In genomic region chr22:46079861-46080821, GRCh38 we compare ENCODE assay signal across 8 cellular contexts.
DNase-seq lines count a peak whose midpoint lies in the region; ATAC-seq, FAIRE-seq and TF ChIP-seq lines count a peak whose summit lies in the region.

No MANE protein-coding gene starts in this region.

- ATAC-seq in RWPE2 (ENCODE audit: low read depth), result peak; percentile 47
- ATAC-seq in gastrocnemius medialis, result peak; percentile 49 to 51
- ATAC-seq in GM18867 (IDR thresholded peaks at IDR 0.05; ENCODE audit: unreplicated experiment), result no peak
- ATAC-seq in GM21786 (IDR thresholded peaks at IDR 0.05; ENCODE audit: unreplicated experiment), result no peak
- ATAC-seq in GM18870 (IDR thresholded peaks at IDR 0.05; ENCODE audit: unreplicated experiment), result no peak

- H3K9me3 ChIP-seq in RWPE2 (ENCODE audit: severe bottlenecking) (no peaks in the 10 kb centered on the region), gastrocnemius medialis (no peaks in the 10 kb centered on the region)

- in situ Hi-C loops in gastrocnemius medialis (cut with MboI; ENCODE audit: low sequenced_read_pairs in 4 of 4), result no loop called here

- H3K27ac ChIP-seq in RWPE2 (ENCODE audit: poor library complexity, severe bottlenecking), result peak overlapping the region; percentile 99
- peak overlapping the region; percentile 94 to 98 (median 97) for H3K27ac ChIP-seq in gastrocnemius medialis

- peaks cover 88% of the 10 kb centered on the region for H3K36me3 ChIP-seq in RWPE2 (ENCODE audit: low read depth)
- H3K36me3 ChIP-seq in gastrocnemius medialis, result no peaks in the 10 kb centered on the region

- TF ChIP-seq CTCF in RWPE2 (IDR thresholded peaks at IDR 0.05; ENCODE audit: poor library complexity, severe bottlenecking), result no peak
- peak in 1 of 5 experiments; percentile 13 for TF ChIP-seq CTCF in gastrocnemius medialis (IDR thresholded peaks at IDR 0.05 in 4 of 5, conservative IDR thresholded peaks at IDR 0.05 in 1 of 5)

- FAIRE-seq in frontal cortex (lab: Jason Lieb, UNC), result no peak

- DNase-seq in GM03348 (ENCODE audit: low spot score), result peak; percentile 89
- peak; percentile 92 for DNase-seq in RWPE2 (ENCODE audit: low spot score)
- DNase-seq in frontal cortex (ENCODE audit: low spot score in 2 of 2), result peak; percentile 76 to 89
- DNase-seq in gastrocnemius medialis, result peak; percentile 75 to 86
- no peak for DNase-seq in A172 (ENCODE audit: low spot score)

- H3K27me3 ChIP-seq in RWPE2 (ENCODE audit: insufficient read depth, poor library complexity, severe bottlenecking), result no peaks in the 10 kb centered on the region
- H3K27me3 ChIP-seq in gastrocnemius medialis, result no peaks in the 10 kb centered on the region

- peak; percentile 69 to 74 for TF ChIP-seq POLR2A in gastrocnemius medialis (IDR thresholded peaks at IDR 0.05)

- intact Hi-C loops in gastrocnemius medialis (cut with DNase I; ENCODE audit: low total_unique reads), result loop anchor here (2.0 kb wide), 1 partner anchor 45 kb away; no protein-coding TSS in a partner anchor

- H3K4me3 ChIP-seq in RWPE2 (ENCODE audit: severe bottlenecking) (peak overlapping the region; percentile 64), gastrocnemius medialis (peak overlapping the region; percentile 78 to 86 (median 82))

- H3K4me1 ChIP-seq in RWPE2 (ENCODE audit: insufficient read depth, poor library complexity, severe bottlenecking) (peaks cover 16% of the 10 kb centered on the region), gastrocnemius medialis (peaks cover 88 to 89% of the 10 kb centered on the region in 2 donors)

Comparison
In these comparisons a context has a peak if more than half of its experiments do, and no peak if none do; other contexts are left out.
1. ATAC-seq: peak in RWPE2 (single experiment) and gastrocnemius medialis (2 of 2); none in GM18867 (single experiment), GM21786 (single experiment) and GM18870 (single experiment).